17 cellular contexts compared by ENCODE assay signal in genomic region chr7:235576-236395, GRCh38. TPM values are rescaled to one million over a fixed set of nuclear protein-coding genes. Genes with fewer than 3 reads are reported as not detected.
DNase-seq lines count a peak whose midpoint lies in the region; ATAC-seq, FAIRE-seq and TF ChIP-seq lines count a peak whose summit lies in the region.
"Had no signal": no experiment of that assay in that cellular context is flagged by ENCODE, and none has a peak within 500 bp of the region (broad histone marks: within the 10 kb centered on the region; RNA-seq: fewer than 3 reads in every experiment).

No MANE protein-coding gene starts in this region.

- WGBS in psoas muscle, 3 donors = 42 to 48% (median 43%) methylated on average over 34 of the region's 34 CpGs
- WGBS in GM23248 (ENCODE audit: low coverage in 1 of 2, low lambda C conversion rate in 2 of 2, missing lambda C conversion rate in 2 of 2), 2 experiments = 82 to 86% methylated on average over 32 to 33 of the region's 34 CpGs

- peak overlapping the region; percentile 54 for H3K9ac ChIP-seq in keratinocyte (ENCODE audit: control insufficient read depth, extremely low read depth, insufficient read depth, low read length)
- no peak overlapping the region for H3K9ac ChIP-seq in GM23248

- ATAC-seq in Right ventricle myocardium inferior (peak; percentile 29), psoas muscle (peak; percentile 57 to 72 (median 67)), HG02840 (IDR thresholded peaks at IDR 0.05; ENCODE audit: low FRiP score, unreplicated experiment) (no peak)
- ATAC-seq: activated CD8-positive, alpha-beta memory T cell treated with anti-CD3 and anti-CD28 coated beads, Interleukin-2, amount 10 ng/mL, durations not matched to agents 7 days and 5 days had no signal

- in situ Hi-C loops in GM23248 (cut with MboI) = no loop called here

- H3K4me3 ChIP-seq in keratinocyte (ENCODE audit: control insufficient read depth in 2 of 3, extremely low read depth in 1 of 3, insufficient read depth in 2 of 3, low read depth in 1 of 3, low read length in 3 of 3) (no peak overlapping the region), psoas muscle (peak overlapping the region; percentile 51), GM23248 (no peak overlapping the region)
- H3K4me3 ChIP-seq: SK-N-MC had no signal

- peaks cover 30% of the 10 kb centered on the region for H3K4me1 ChIP-seq in keratinocyte (ENCODE audit: control insufficient read depth, extremely low read depth, insufficient read depth, low read length)
- H3K4me1 ChIP-seq in psoas muscle = peaks cover 58% of the 10 kb centered on the region
- peaks cover 30% of the 10 kb centered on the region for H3K4me1 ChIP-seq in GM23248 (ENCODE audit: insufficient read depth)

- H4K20me1 ChIP-seq in keratinocyte (ENCODE audit: control insufficient read depth, extremely low read depth, insufficient read depth, low read length) = no peaks in the 10 kb centered on the region
- H4K20me1 ChIP-seq in GM23248 (ENCODE audit: insufficient read depth) = no peaks in the 10 kb centered on the region

- no peaks in the 10 kb centered on the region for H3K36me3 ChIP-seq in keratinocyte (ENCODE audit: control insufficient read depth in 2 of 2, extremely low read depth in 1 of 2, insufficient read depth in 2 of 2, low read length in 2 of 2)
- H3K36me3 ChIP-seq in psoas muscle (ENCODE audit: insufficient read depth in 1 of 2, low read depth in 1 of 2) = no peaks in the 10 kb centered on the region
- H3K36me3 ChIP-seq in GM23248 (ENCODE audit: low read depth) = no peaks in the 10 kb centered on the region

- DNase-seq in Right ventricle myocardium inferior (ENCODE audit: missing footprints) = no peak
- DNase-seq in cardiac septum (ENCODE audit: low spot score) = no peak
- no peak for DNase-seq in keratinocyte (ENCODE audit: low read depth, low spot score)
- peak; percentile 69 to 78 for DNase-seq in psoas muscle
- no peak for DNase-seq in HCEC 1CT
- DNase-seq in glomerular visceral epithelial cell (ENCODE audit: extremely low spot score) = no peak
- no peak for DNase-seq in GM23248
- DNase-seq: activated CD8-positive, alpha-beta memory T cell treated with anti-CD3 and anti-CD28 coated beads, Interleukin-2, amount 10 ng/mL, durations not matched to agents 7 days and 5 days; activated naive CD4-positive, alpha-beta T cell treated with anti-CD3 and anti-CD28 coated beads for 36 hours; NCI-H1930 had no signal

- no peaks in the 10 kb centered on the region for H3K27me3 ChIP-seq in keratinocyte (ENCODE audit: control insufficient read depth, extremely low read depth, insufficient read depth, low read length)
- no peaks in the 10 kb centered on the region for H3K27me3 ChIP-seq in psoas muscle (ENCODE audit: insufficient read depth in 3 of 3, low read length in 2 of 3)
- H3K27me3 ChIP-seq in GM23248 (replicated peaks; ENCODE audit: insufficient read depth) = no peaks in the 10 kb centered on the region

- H3K79me2 ChIP-seq in keratinocyte (ENCODE audit: control insufficient read depth, insufficient read depth, low read length) (peaks cover 3% of the 10 kb centered on the region), GM23248 (ENCODE audit: insufficient read depth) (peaks cover 43% of the 10 kb centered on the region)

- intact Hi-C loops in Right ventricle myocardium inferior (cut with DNase I) = no loop called here
- intact Hi-C loops in cardiac septum (cut with DNase I) = no loop called here
- intact Hi-C loops in psoas muscle (cut with DNase I) = no loop called here

- dilution Hi-C loops in keratinocyte (cut with MboI; ENCODE audit: extremely low pct_ligation_motif_present, low sequenced_read_pairs) = no loop called here

- H3K4me2 ChIP-seq in keratinocyte (ENCODE audit: control insufficient read depth, extremely low read depth, insufficient read depth, low read depth, low read length) = peak overlapping the region; percentile 80
- no peak overlapping the region for H3K4me2 ChIP-seq in GM23248 (ENCODE audit: unreplicated experiment)

- FAIRE-seq in keratinocyte (lab: Jason Lieb, UNC) = no peak
- FAIRE-seq: GM18507, H1 had no signal

- no peaks in the 10 kb centered on the region for H3K9me1 ChIP-seq in keratinocyte (ENCODE audit: control insufficient read depth, extremely low read depth, insufficient read depth, low read length)

- no peaks in the 10 kb centered on the region for H3K9me2 ChIP-seq in GM23248 (ENCODE audit: insufficient read depth)

- H2AFZ ChIP-seq in keratinocyte (ENCODE audit: control insufficient read depth, low read length) (no peak overlapping the region), GM23248 (no peak overlapping the region)

- H3K27ac ChIP-seq in keratinocyte (ENCODE audit: control insufficient read depth, insufficient read depth, low read length) (no peak overlapping the region), psoas muscle (peak overlapping the region; percentile 92), GM23248 (no peak overlapping the region)
- H3K27ac ChIP-seq: SK-N-MC had no signal

- H3F3A ChIP-seq in GM23248 (ENCODE audit: insufficient read depth) = no peaks in the 10 kb centered on the region

- H3K9me3 ChIP-seq in keratinocyte (ENCODE audit: control insufficient read depth, low read depth, low read length) (no peaks in the 10 kb centered on the region), psoas muscle (no peaks in the 10 kb centered on the region), GM23248 (ENCODE audit: low read depth) (no peaks in the 10 kb centered on the region)
- H3K9me3 ChIP-seq: Caco-2 had no signal

- TF ChIP-seq CTCF in keratinocyte (optimal IDR thresholded peaks at IDR 0.05 in 1 of 3, IDR thresholded peaks at IDR 0.05 in 1 of 3, conservative IDR thresholded peaks at IDR 0.05 in 1 of 3; ENCODE audit: extremely low read depth in 1 of 3, insufficient read depth in 2 of 3, low read length in 3 of 3) (no peak), psoas muscle (IDR thresholded peaks at IDR 0.05) (no peak)

RNA-seq across cellular contexts. Expression of gene FAM20C, which starts 43.4 kb away (rescaled TPM):
- total RNA-seq in Right ventricle myocardium inferior (26.1 TPM), cardiac septum (30.2 TPM), psoas muscle (10 to 100 TPM; 28.1 to 47.6 (median 43.6) TPM)
- polyA plus RNA-seq in keratinocyte (3.8 to 9.7 TPM (median 4.3 TPM) in 3 replicates), psoas muscle (10 to 100 TPM; 15.6 to 18.3 (median 16.5) TPM), GM23248 (2016; fragmentation: Nextera tagmentation; extraction: Ambion mirVana) (13.5 and 13.8 TPM in 2 replicates)
- polyA plus RNA-seq in keratinocyte (2011; ENCODE audit: low read depth) = 5.0 TPM
- polyA plus RNA-seq in keratinocyte (2011; cell fraction: cytosol; rRNA removed) = 2.8 and 5.4 TPM in 2 replicates
- polyA plus RNA-seq in keratinocyte (2011; cell fraction: nucleus; rRNA removed) = 10.8 and 13.1 TPM in 2 replicates
- polyA plus RNA-seq in keratinocyte (2012; ENCODE audit: low replicate concordance) = 5.5 and 15.2 TPM in 2 replicates
- polyA minus RNA-seq in keratinocyte = 4.1 to 13.5 TPM (median 4.9 TPM) in 3 replicates
- 11.1 TPM for polyA minus RNA-seq in keratinocyte (2011; cell fraction: cytosol; rRNA and poly(A)+ RNA removed)
- 9.2 and 10.3 TPM in 2 replicates for polyA minus RNA-seq in keratinocyte (2011; cell fraction: nucleus; rRNA and poly(A)+ RNA removed)
- 63.8 and 64.1 TPM in 2 replicates for total RNA-seq in GM23248 (2014; rRNA removed; shearing (Covaris generic))

RNA-seq across cellular contexts. Expression of gene FOXL3, which starts 54.2 kb away (rescaled TPM):
- total RNA-seq in Right ventricle myocardium inferior (not detected), cardiac septum (not detected), psoas muscle (not detected)
- polyA plus RNA-seq in keratinocyte (not detected in 3 replicates), psoas muscle (not detected), GM23248 (2016; fragmentation: Nextera tagmentation; extraction: Ambion mirVana) (not detected in 2 replicates)
- polyA plus RNA-seq in keratinocyte (2011; ENCODE audit: low read depth) = not detected
- not detected in 2 replicates for polyA plus RNA-seq in keratinocyte (2011; cell fraction: cytosol; rRNA removed)
- polyA plus RNA-seq in keratinocyte (2011; cell fraction: nucleus; rRNA removed) = not detected in 2 replicates
- polyA plus RNA-seq in keratinocyte (2012; ENCODE audit: low replicate concordance) = not detected in 2 replicates
- polyA minus RNA-seq in keratinocyte = not detected in 3 replicates
- polyA minus RNA-seq in keratinocyte (2011; cell fraction: cytosol; rRNA and poly(A)+ RNA removed) = not detected
- polyA minus RNA-seq in keratinocyte (2011; cell fraction: nucleus; rRNA and poly(A)+ RNA removed) = not detected in 2 replicates
- not detected in 2 replicates for total RNA-seq in GM23248 (2014; rRNA removed; shearing (Covaris generic))
- total RNA-seq: A172; activated CD8-positive, alpha-beta memory T cell treated with anti-CD3 and anti-CD28 coated beads, Interleukin-2, amount 10 ng/mL, durations not matched to agents 7 days and 5 days; activated naive CD4-positive, alpha-beta T cell treated with anti-CD3 and anti-CD28 coated beads for 36 hours; Caco-2; epithelial cell of proximal tubule; H1 had no signal
- polyA plus RNA-seq: H1 had no signal

Comparison
In these comparisons a context has a peak if more than half of its experiments do, and no peak if none do; other contexts are left out.
1. DNase-seq: peak in psoas muscle (2 of 2); none in Right ventricle myocardium inferior (single experiment), cardiac septum (single experiment), keratinocyte (single experiment), HCEC 1CT (single experiment), glomerular visceral epithelial cell (single experiment) and GM23248 (single experiment).